11 cellular contexts compared by ENCODE assay signal in the genomic region with DNA sequence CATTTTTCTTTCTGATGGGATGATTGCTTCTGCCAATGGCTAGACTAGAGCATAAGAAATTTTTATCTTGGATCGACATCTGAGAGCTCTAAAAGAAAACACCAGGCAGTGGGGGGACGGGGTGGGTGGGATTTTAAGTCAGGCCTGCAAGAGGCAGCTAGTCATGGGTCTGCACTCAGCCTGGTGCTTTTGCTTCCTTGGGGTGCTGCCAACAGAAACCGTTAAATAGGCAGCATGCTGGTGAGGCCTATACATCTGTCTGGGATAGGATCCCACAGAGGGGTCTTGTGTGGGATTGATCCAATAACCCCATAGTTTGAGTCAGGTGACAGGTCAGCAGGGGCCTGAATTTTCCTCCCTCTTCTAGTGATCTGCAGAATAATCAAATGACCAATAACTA. TPM values are rescaled to one million over a fixed set of nuclear protein-coding genes. Genes with fewer than 3 reads are reported as not detected.
A peak's percentile ranks its signal among the peaks of the same experiment; 100 is the strongest.
DNase-seq lines count a peak whose midpoint lies in the region; ATAC-seq and TF ChIP-seq lines count a peak whose summit lies in the region.
"Had no signal": no experiment of that assay in that cellular context is flagged by ENCODE, and none has a peak within 500 bp of the region (broad histone marks: within the 10 kb centered on the region; RNA-seq: fewer than 3 reads in every experiment).

No MANE protein-coding gene starts in this region.

- H3K4me1 Mint-ChIP-seq in Caco-2 (ENCODE audit: low read depth, unreplicated experiment), result peaks cover 7% of the 10 kb centered on the region

- H3K36me3 Mint-ChIP-seq in Caco-2 (ENCODE audit: insufficient read depth, unreplicated experiment), result peaks cover 24% of the 10 kb centered on the region

- DNase-seq in SK-N-MC (ENCODE audit: low read depth, low spot score) (no peak), fibroblast of peridontal ligament (ENCODE audit: extremely low read depth) (peak; percentile 23), gastrocnemius medialis (no peak), NCI-H526 treated with DMSO at 0.1 percent for 48 hours (lab: John Stamatoyannopoulos, UW) (no peak), MM.1S (no peak), Caco-2 (no peak)
- DNase-seq: activated CD8-positive, alpha-beta T cell treated with anti-CD3 and anti-CD28 coated beads, Interleukin-2, amount 10 ng/mL, durations not matched to agents 7 days and 5 days; activated naive CD8-positive, alpha-beta T cell treated with anti-CD3 and anti-CD28 coated beads for 36 hours had no signal

- H3K4me3 Mint-ChIP-seq in Caco-2 (ENCODE audit: unreplicated experiment), result no peak overlapping the region
- H3K4me3 Mint-ChIP-seq: activated CD8-positive, alpha-beta T cell treated with anti-CD3 and anti-CD28 coated beads, Interleukin-2, amount 10 ng/mL, durations not matched to agents 7 days and 5 days; activated naive CD8-positive, alpha-beta T cell treated with anti-CD3 and anti-CD28 coated beads for 36 hours had no signal

- no peaks in the 10 kb centered on the region for H3K9me2 ChIP-seq in DOHH2 (replicated peaks; ENCODE audit: control insufficient read depth, low read length)
- no peaks in the 10 kb centered on the region for H3K9me2 ChIP-seq in MM.1S (replicated peaks; ENCODE audit: insufficient read depth, low read length)

- no peak overlapping the region for H3K4me3 ChIP-seq in DOHH2 (ENCODE audit: low read length)
- no peak overlapping the region for H3K4me3 ChIP-seq in SK-N-MC
- no peak overlapping the region for H3K4me3 ChIP-seq in gastrocnemius medialis
- no peak overlapping the region for H3K4me3 ChIP-seq in MM.1S (ENCODE audit: low read length)
- H3K4me3 ChIP-seq in Caco-2 (ENCODE audit: low read depth, low read length), result no peak overlapping the region
- H3K4me3 ChIP-seq: prostate gland had no signal

- no TSS peak for BruUV-seq in Caco-2 (replicated peaks; lab: Mats Ljungman, UMichigan)

- H2AFZ ChIP-seq in MM.1S (ENCODE audit: low read length), result no peak overlapping the region

- no peak overlapping the region for H3K27ac Mint-ChIP-seq in Caco-2 (ENCODE audit: unreplicated experiment)
- H3K27ac Mint-ChIP-seq: activated CD8-positive, alpha-beta T cell treated with anti-CD3 and anti-CD28 coated beads, Interleukin-2, amount 10 ng/mL, durations not matched to agents 7 days and 5 days; activated naive CD8-positive, alpha-beta T cell treated with anti-CD3 and anti-CD28 coated beads for 36 hours had no signal

- H3K36me3 ChIP-seq in DOHH2 (ENCODE audit: control insufficient read depth, low read length) (no peaks in the 10 kb centered on the region), SK-N-MC (ENCODE audit: insufficient read depth, low read length) (no peaks in the 10 kb centered on the region), gastrocnemius medialis (no peaks in the 10 kb centered on the region), MM.1S (replicated peaks; ENCODE audit: insufficient read depth, low read length) (no peaks in the 10 kb centered on the region), Caco-2 (ENCODE audit: control insufficient read depth, insufficient read depth, low read length) (0 out of 2 replicates have a peak, but pooled peaks cover 1% of the 10 kb centered on the region)
- H3K36me3 ChIP-seq: prostate gland had no signal

- no peaks in the 10 kb centered on the region for H3K27me3 Mint-ChIP-seq in Caco-2 (ENCODE audit: insufficient read depth, unreplicated experiment)
- H3K27me3 Mint-ChIP-seq: activated naive CD8-positive, alpha-beta T cell treated with anti-CD3 and anti-CD28 coated beads for 36 hours had no signal

- CTCF ChIA-PET in Caco-2 (lab: Charles Lee), result no interaction called here

- H3K4me1 ChIP-seq in DOHH2 (ENCODE audit: control insufficient read depth, low read length) (peaks cover 22% of the 10 kb centered on the region), gastrocnemius medialis (peaks cover 14 to 28% of the 10 kb centered on the region in 2 donors), MM.1S (ENCODE audit: low read length) (no peaks in the 10 kb centered on the region), Caco-2 (peaks cover 29% of the 10 kb centered on the region)
- H3K4me1 ChIP-seq: prostate gland had no signal

- H3K9me3 ChIP-seq in DOHH2 (ENCODE audit: control insufficient read depth, insufficient read depth, low read length) (peaks cover 9% of the 10 kb centered on the region; the same call in 1 of the 2 replicates), SK-N-MC (ENCODE audit: low read depth, low read length) (no peaks in the 10 kb centered on the region), gastrocnemius medialis (no peaks in the 10 kb centered on the region), MM.1S (replicated peaks; ENCODE audit: insufficient read depth, low read length) (no peaks in the 10 kb centered on the region), Caco-2 (peaks cover 14% of the 10 kb centered on the region)
- H3K9me3 ChIP-seq: prostate gland had no signal

- peaks cover 15% of the 10 kb centered on the region for H3K9me3 Mint-ChIP-seq in Caco-2 (ENCODE audit: unreplicated experiment)

- H3K9ac ChIP-seq in SK-N-MC (ENCODE audit: insufficient read length), result no peak overlapping the region
- H3K9ac ChIP-seq in MM.1S (ENCODE audit: low read length), result no peak overlapping the region

- H3K79me2 ChIP-seq in DOHH2 (ENCODE audit: control insufficient read depth, low read length) (peaks cover 6% of the 10 kb centered on the region), MM.1S (ENCODE audit: low read length) (no peaks in the 10 kb centered on the region)

- in situ Hi-C loops in gastrocnemius medialis (cut with MboI; ENCODE audit: low sequenced_read_pairs in 4 of 4), result no loop called here

- peak overlapping the region; percentile 42; the same call in 1 of the 2 replicates for H3K4me2 ChIP-seq in DOHH2 (ENCODE audit: low read length)
- no peak overlapping the region for H3K4me2 ChIP-seq in MM.1S (ENCODE audit: low read depth, low read length)

- peaks cover 9% of the 10 kb centered on the region for H3F3A ChIP-seq in DOHH2 (ENCODE audit: control insufficient read depth, insufficient read depth)
- H3F3A ChIP-seq in MM.1S (ENCODE audit: insufficient read depth, low read length), result no peaks in the 10 kb centered on the region

- no peak for TF ChIP-seq CTCF in DOHH2 (IDR thresholded peaks at IDR 0.05; ENCODE audit: low read depth, low read length, poor library complexity, severe bottlenecking)
- no peak for TF ChIP-seq CTCF in gastrocnemius medialis (IDR thresholded peaks at IDR 0.05 in 4 of 5, conservative IDR thresholded peaks at IDR 0.05 in 1 of 5)
- TF ChIP-seq CTCF in MM.1S (IDR thresholded peaks at IDR 0.05; ENCODE audit: low read length), result no peak
- TF ChIP-seq CTCF in Caco-2 (IDR thresholded peaks at IDR 0.05; ENCODE audit: insufficient read depth in 1 of 2, low read depth in 1 of 2, low read length in 1 of 2, severe bottlenecking in 1 of 2, unreplicated experiment in 1 of 2), result no peak

- POLR2A ChIA-PET in Caco-2 (lab: Charles Lee), result no interaction called here

- H4K20me1 ChIP-seq in DOHH2 (ENCODE audit: control insufficient read depth, insufficient read depth, low read depth, low read length), result no peaks in the 10 kb centered on the region
- no peaks in the 10 kb centered on the region for H4K20me1 ChIP-seq in MM.1S (ENCODE audit: insufficient read depth, low read length)

- H3K27me3 ChIP-seq in DOHH2 (ENCODE audit: control insufficient read depth, low read length), result no peaks in the 10 kb centered on the region
- H3K27me3 ChIP-seq in gastrocnemius medialis, result no peaks in the 10 kb centered on the region
- no peaks in the 10 kb centered on the region for H3K27me3 ChIP-seq in MM.1S (replicated peaks; ENCODE audit: insufficient read depth, low read length)
- no peaks in the 10 kb centered on the region for H3K27me3 ChIP-seq in Caco-2 (replicated peaks; ENCODE audit: control insufficient read depth, insufficient read depth, low read length)

- no peak for TF ChIP-seq POLR2A in gastrocnemius medialis (IDR thresholded peaks at IDR 0.05)

- no peak overlapping the region for H3K27ac ChIP-seq in DOHH2 (ENCODE audit: low read depth, low read length)
- H3K27ac ChIP-seq in SK-N-MC, result peak overlapping the region; percentile 85
- H3K27ac ChIP-seq in gastrocnemius medialis, result peak overlapping the region; percentile 66 to 75 (median 70)
- H3K27ac ChIP-seq in MM.1S (ENCODE audit: low read length), result no peak overlapping the region

- intact Hi-C loops in gastrocnemius medialis (cut with DNase I; ENCODE audit: low total_unique reads) (no loop called here), Caco-2 (cut with micrococcal nuclease; ENCODE audit: unreplicated experiment) (no loop called here)

- ATAC-seq in gastrocnemius medialis, result no peak
- no peak for ATAC-seq in GM18867 (IDR thresholded peaks at IDR 0.05; ENCODE audit: unreplicated experiment)
- ATAC-seq: activated CD8-positive, alpha-beta T cell treated with anti-CD3 and anti-CD28 coated beads, Interleukin-2, amount 10 ng/mL, durations not matched to agents 7 days and 5 days had no signal

RNA-seq across cellular contexts. Expression of gene ZNRF1, which starts 26.9 kb away (rescaled TPM):
- total RNA-seq in gastrocnemius medialis (10 to 100 TPM; 21.7 to 37.1 (median 30.2) TPM), Caco-2 (2022) (68.6 and 73.8 TPM in 2 replicates)

RNA-seq across cellular contexts. Expression of gene WDR59, which starts 40.8 kb away (rescaled TPM):
- total RNA-seq in gastrocnemius medialis (10 to 100 TPM; 12.9 to 31.3 (median 19.5) TPM), Caco-2 (2022) (148 and 174 TPM in 2 replicates)

Comparison
In these comparisons a context has a peak if more than half of its experiments do, and no peak if none do; other contexts are left out.
1. H3K27ac ChIP-seq: peak in SK-N-MC (single experiment) and gastrocnemius medialis (4 of 4); none in DOHH2 (single experiment) and MM.1S (single experiment).